1 cellular context compared by ENCODE assay signal in genomic region chr11:46597155-46597554, GRCh38.
TF ChIP-seq lines count a peak whose summit lies in the region.

No MANE protein-coding gene starts in this region.

TF ChIP-seq in HepG2, 621 proteins besides CTCF, POLR2A, EP300 and RAD21 (continued from another document):
- TF ChIP-seq TRAFD1 (CRISPR knock-in tag; IDR thresholded peaks at IDR 0.05; ENCODE audit: borderline replicate concordance) (no peak), ZNF276 (CRISPR knock-in tag; IDR thresholded peaks at IDR 0.05; ENCODE audit: low read depth) (no peak), ZMAT3 (CRISPR knock-in tag; conservative IDR thresholded peaks at IDR 0.05) (no peak), NFE2L1 (CRISPR knock-in tag; IDR thresholded peaks at IDR 0.05; ENCODE audit: borderline replicate concordance) (no peak), SRY (CRISPR knock-in tag; IDR thresholded peaks at IDR 0.05) (no peak), ZNF646 (CRISPR knock-in tag; IDR thresholded peaks at IDR 0.05) (no peak), ZMYM4 (CRISPR knock-in tag; IDR thresholded peaks at IDR 0.05) (peak; percentile 58), IRX3 (CRISPR knock-in tag; IDR thresholded peaks at IDR 0.05; ENCODE audit: borderline replicate concordance, low read depth) (no peak), ARNTL (CRISPR knock-in tag; IDR thresholded peaks at IDR 0.05) (0 out of 2 replicates have a peak, but pooled peaks have one; percentile 23), NPAS2 (CRISPR knock-in tag; IDR thresholded peaks at IDR 0.05; ENCODE audit: borderline replicate concordance) (no peak), TCF7L2 (IDR thresholded peaks at IDR 0.05; ENCODE audit: low read depth, low read length) (no peak), ZNF503 (CRISPR knock-in tag; IDR thresholded peaks at IDR 0.05) (peak; percentile 70; the same call in 1 of the 2 replicates), PLSCR1 (CRISPR knock-in tag; IDR thresholded peaks at IDR 0.05; ENCODE audit: borderline replicate concordance) (no peak), ZBTB26 (CRISPR knock-in tag; IDR thresholded peaks at IDR 0.05; ENCODE audit: borderline replicate concordance) (no peak), RARA (CRISPR knock-in tag; IDR thresholded peaks at IDR 0.05) (peak; percentile 59), PRDM10 (CRISPR knock-in tag; IDR thresholded peaks at IDR 0.05; ENCODE audit: low read depth) (peak; percentile 72; the same call in 1 of the 2 replicates)
